In genomic region chr11:72787262-72788104, GRCh38 we compare ENCODE assay signal across 1 cellular context.
TF ChIP-seq lines count a peak whose summit lies in the region.

No MANE protein-coding gene starts in this region.

TF ChIP-seq in HepG2, 621 proteins besides CTCF, POLR2A, EP300 and RAD21 (continues in another document):
- TF ChIP-seq ZNF770 (CRISPR knock-in tag; IDR thresholded peaks at IDR 0.05) (peak; percentile 93), ZNF333 (CRISPR knock-in tag; IDR thresholded peaks at IDR 0.05; ENCODE audit: borderline replicate concordance) (peak; percentile 44; the same call in 1 of the 2 replicates), ZNF503 (CRISPR knock-in tag; IDR thresholded peaks at IDR 0.05) (no peak), SIN3A (IDR thresholded peaks at IDR 0.05; ENCODE audit: borderline replicate concordance, low read depth, low read length) (peak; percentile 87; the same call in 1 of the 2 replicates), ZNF446 (CRISPR knock-in tag; IDR thresholded peaks at IDR 0.05) (no peak), ZNF33A (CRISPR knock-in tag; IDR thresholded peaks at IDR 0.05; ENCODE audit: borderline replicate concordance) (no peak), YY1 (IDR thresholded peaks at IDR 0.05; ENCODE audit: insufficient read depth, insufficient replicate concordance, low read depth, low read length) (no peak), HDAC2 (CRISPR knock-in tag; IDR thresholded peaks at IDR 0.05) (peak; percentile 77), ZBTB7B (CRISPR knock-in tag; IDR thresholded peaks at IDR 0.05) (peak; percentile 88), RFX1 (IDR thresholded peaks at IDR 0.05) (no peak), E2F2 (CRISPR knock-in tag; IDR thresholded peaks at IDR 0.05; ENCODE audit: borderline replicate concordance) (no peak), NFE2L1 (CRISPR knock-in tag; IDR thresholded peaks at IDR 0.05; ENCODE audit: borderline replicate concordance) (no peak), HDAC1 (CRISPR knock-in tag; IDR thresholded peaks at IDR 0.05) (no peak; the same call in none of the 2 replicates), ZNF280B (CRISPR knock-in tag; IDR thresholded peaks at IDR 0.05; ENCODE audit: borderline replicate concordance) (peak; percentile 77; the same call in 1 of the 2 replicates), ATF4 (CRISPR knock-in tag; IDR thresholded peaks at IDR 0.05) (no peak), PAXIP1 (CRISPR knock-in tag; conservative IDR thresholded peaks at IDR 0.05) (peak; percentile 89), ZFP37 (CRISPR knock-in tag; IDR thresholded peaks at IDR 0.05; ENCODE audit: borderline replicate concordance) (no peak), POGZ (CRISPR knock-in tag; IDR thresholded peaks at IDR 0.05) (no peak), ZNF296 (CRISPR knock-in tag; conservative IDR thresholded peaks at IDR 0.05) (no peak), ZNF18 (CRISPR knock-in tag; IDR thresholded peaks at IDR 0.05; ENCODE audit: insufficient replicate concordance) (no peak), MBD4 (IDR thresholded peaks at IDR 0.05; ENCODE audit: borderline replicate concordance, low read length) (no peak), ZNF224 (CRISPR knock-in tag; IDR thresholded peaks at IDR 0.05) (no peak), ZNF44 (CRISPR knock-in tag; IDR thresholded peaks at IDR 0.05) (no peak), MYC (CRISPR knock-in tag; IDR thresholded peaks at IDR 0.05; ENCODE audit: borderline replicate concordance) (no peak; the same call in 1 of the 2 replicates), FOXK2 (IDR thresholded peaks at IDR 0.05) (no peak), IRF1 (CRISPR knock-in tag; IDR thresholded peaks at IDR 0.05; ENCODE audit: low read depth) (0 out of 2 replicates have a peak, but pooled peaks have one; percentile 34), ZNF326 (CRISPR knock-in tag; IDR thresholded peaks at IDR 0.05; ENCODE audit: borderline replicate concordance) (no peak), THAP11 (CRISPR knock-in tag; IDR thresholded peaks at IDR 0.05) (peak; percentile 40), ZNF782 (CRISPR knock-in tag; IDR thresholded peaks at IDR 0.05; ENCODE audit: borderline replicate concordance) (no peak), ZBTB44 (CRISPR knock-in tag; IDR thresholded peaks at IDR 0.05) (no peak), PHF8 (CRISPR knock-in tag; IDR thresholded peaks at IDR 0.05) (peak; percentile 59), PHB2 (IDR thresholded peaks at IDR 0.05; ENCODE audit: partially characterized antibody) (no peak), BCL3 (CRISPR knock-in tag; IDR thresholded peaks at IDR 0.05) (no peak)
